1 cellular context compared by ENCODE assay signal in the genomic region with DNA sequence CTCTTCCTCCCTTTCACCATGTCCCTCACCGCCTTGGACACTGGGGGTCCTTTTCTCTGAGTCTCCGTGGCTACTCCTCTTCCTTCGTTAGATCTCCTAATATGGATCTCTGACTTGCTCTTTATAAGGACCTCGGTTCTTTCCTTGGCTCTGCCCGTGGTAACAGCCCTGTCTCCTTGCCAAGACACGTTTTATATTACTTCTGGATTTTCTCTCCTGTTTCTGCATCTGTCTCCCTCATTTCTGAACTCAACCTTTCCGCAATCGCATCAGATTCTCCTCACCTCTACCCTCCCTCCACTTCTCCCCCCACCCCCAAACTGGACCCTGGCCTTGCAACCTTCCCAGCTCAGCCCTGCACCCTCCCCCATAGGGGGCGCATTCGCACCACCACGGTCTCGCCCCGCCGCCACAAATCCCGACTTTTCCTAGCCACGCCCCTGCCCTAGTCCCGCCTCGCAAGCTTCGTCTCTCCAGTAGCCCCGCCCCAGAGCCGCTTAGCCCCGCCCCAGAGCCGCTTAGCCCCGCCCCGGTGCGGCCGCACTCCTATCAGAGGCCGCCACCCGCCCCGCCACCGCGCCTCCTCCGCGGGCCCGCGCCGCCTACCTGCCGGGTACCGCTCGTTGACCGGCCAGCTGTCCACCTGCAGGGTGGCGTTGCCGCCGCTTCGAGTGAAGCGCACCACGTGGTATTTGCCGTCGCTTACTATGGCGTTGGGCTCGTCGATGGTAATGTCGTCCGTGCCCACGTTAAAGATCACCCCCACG.
A peak's percentile ranks its signal among the peaks of the same experiment; 100 is the strongest.
TF ChIP-seq lines count a peak whose summit lies in the region.

No MANE protein-coding gene starts in this region.

TF ChIP-seq in K562, 482 proteins besides CTCF, POLR2A, EP300 and RAD21 (continued from another document and continues in another):
- TF ChIP-seq, protein P1, sequence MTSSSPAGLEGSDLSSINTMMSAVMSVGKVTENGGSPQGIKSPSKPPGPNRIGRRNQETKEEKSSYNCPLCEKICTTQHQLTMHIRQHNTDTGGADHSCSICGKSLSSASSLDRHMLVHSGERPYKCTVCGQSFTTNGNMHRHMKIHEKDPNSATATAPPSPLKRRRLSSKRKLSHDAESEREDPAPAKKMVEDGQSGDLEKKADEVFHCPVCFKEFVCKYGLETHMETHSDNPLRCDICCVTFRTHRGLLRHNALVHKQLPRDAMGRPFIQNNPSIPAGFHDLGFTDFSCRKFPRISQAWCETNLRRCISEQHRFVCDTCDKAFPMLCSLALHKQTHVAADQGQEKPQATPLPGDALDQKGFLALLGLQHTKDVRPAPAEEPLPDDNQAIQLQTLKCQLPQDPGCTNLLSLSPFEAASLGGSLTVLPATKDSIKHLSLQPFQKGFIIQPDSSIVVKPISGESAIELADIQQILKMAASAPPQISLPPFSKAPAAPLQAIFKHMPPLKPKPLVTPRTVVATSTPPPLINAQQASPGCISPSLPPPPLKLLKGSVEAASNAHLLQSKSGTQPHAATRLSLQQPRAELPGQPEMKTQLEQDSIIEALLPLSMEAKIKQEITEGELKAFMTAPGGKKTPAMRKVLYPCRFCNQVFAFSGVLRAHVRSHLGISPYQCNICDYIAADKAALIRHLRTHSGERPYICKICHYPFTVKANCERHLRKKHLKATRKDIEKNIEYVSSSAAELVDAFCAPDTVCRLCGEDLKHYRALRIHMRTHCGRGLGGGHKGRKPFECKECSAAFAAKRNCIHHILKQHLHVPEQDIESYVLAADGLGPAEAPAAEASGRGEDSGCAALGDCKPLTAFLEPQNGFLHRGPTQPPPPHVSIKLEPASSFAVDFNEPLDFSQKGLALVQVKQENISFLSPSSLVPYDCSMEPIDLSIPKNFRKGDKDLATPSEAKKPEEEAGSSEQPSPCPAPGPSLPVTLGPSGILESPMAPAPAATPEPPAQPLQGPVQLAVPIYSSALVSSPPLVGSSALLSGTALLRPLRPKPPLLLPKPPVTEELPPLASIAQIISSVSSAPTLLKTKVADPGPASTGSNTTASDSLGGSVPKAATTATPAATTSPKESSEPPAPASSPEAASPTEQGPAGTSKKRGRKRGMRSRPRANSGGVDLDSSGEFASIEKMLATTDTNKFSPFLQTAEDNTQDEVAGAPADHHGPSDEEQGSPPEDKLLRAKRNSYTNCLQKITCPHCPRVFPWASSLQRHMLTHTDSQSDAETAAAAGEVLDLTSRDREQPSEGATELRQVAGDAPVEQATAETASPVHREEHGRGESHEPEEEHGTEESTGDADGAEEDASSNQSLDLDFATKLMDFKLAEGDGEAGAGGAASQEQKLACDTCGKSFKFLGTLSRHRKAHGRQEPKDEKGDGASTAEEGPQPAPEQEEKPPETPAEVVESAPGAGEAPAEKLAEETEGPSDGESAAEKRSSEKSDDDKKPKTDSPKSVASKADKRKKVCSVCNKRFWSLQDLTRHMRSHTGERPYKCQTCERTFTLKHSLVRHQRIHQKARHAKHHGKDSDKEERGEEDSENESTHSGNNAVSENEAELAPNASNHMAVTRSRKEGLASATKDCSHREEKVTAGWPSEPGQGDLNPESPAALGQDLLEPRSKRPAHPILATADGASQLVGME (CRISPR knock-in tag; IDR thresholded peaks at IDR 0.05): no peak
- TF ChIP-seq BCOR (IDR thresholded peaks at IDR 0.05): no peak
- no peak for TF ChIP-seq ZNF354B (CRISPR knock-in tag; IDR thresholded peaks at IDR 0.05)
- TF ChIP-seq, protein P2, sequence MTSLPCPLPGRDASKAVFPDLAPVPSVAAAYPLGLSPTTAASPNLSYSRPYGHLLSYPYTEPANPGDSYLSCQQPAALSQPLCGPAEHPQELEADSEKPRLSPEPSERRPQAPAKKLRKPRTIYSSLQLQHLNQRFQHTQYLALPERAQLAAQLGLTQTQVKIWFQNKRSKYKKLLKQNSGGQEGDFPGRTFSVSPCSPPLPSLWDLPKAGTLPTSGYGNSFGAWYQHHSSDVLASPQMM (CRISPR knock-in tag; IDR thresholded peaks at IDR 0.05): no peak
- TF ChIP-seq NELFE (IDR thresholded peaks at IDR 0.05; ENCODE audit: insufficient read depth, insufficient read length): no peak
- no peak for TF ChIP-seq MIER1 (IDR thresholded peaks at IDR 0.05; ENCODE audit: low read depth)
- TF ChIP-seq, protein P3, sequence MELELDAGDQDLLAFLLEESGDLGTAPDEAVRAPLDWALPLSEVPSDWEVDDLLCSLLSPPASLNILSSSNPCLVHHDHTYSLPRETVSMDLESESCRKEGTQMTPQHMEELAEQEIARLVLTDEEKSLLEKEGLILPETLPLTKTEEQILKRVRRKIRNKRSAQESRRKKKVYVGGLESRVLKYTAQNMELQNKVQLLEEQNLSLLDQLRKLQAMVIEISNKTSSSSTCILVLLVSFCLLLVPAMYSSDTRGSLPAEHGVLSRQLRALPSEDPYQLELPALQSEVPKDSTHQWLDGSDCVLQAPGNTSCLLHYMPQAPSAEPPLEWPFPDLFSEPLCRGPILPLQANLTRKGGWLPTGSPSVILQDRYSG (tag; conservative IDR thresholded peaks at IDR 0.05; ENCODE audit: low read depth): no peak
- 0 out of 2 replicates have a peak, but pooled peaks have one; percentile 30 for TF ChIP-seq CREM (IDR thresholded peaks at IDR 0.05; ENCODE audit: low read depth)
- TF ChIP-seq, protein P4, sequence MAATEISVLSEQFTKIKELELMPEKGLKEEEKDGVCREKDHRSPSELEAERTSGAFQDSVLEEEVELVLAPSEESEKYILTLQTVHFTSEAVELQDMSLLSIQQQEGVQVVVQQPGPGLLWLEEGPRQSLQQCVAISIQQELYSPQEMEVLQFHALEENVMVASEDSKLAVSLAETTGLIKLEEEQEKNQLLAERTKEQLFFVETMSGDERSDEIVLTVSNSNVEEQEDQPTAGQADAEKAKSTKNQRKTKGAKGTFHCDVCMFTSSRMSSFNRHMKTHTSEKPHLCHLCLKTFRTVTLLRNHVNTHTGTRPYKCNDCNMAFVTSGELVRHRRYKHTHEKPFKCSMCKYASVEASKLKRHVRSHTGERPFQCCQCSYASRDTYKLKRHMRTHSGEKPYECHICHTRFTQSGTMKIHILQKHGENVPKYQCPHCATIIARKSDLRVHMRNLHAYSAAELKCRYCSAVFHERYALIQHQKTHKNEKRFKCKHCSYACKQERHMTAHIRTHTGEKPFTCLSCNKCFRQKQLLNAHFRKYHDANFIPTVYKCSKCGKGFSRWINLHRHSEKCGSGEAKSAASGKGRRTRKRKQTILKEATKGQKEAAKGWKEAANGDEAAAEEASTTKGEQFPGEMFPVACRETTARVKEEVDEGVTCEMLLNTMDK (IDR thresholded peaks at IDR 0.05; ENCODE audit: borderline replicate concordance, insufficient read depth, low read depth, low read length, poor library complexity, severe bottlenecking): peak; percentile 93
- TF ChIP-seq, protein P5, sequence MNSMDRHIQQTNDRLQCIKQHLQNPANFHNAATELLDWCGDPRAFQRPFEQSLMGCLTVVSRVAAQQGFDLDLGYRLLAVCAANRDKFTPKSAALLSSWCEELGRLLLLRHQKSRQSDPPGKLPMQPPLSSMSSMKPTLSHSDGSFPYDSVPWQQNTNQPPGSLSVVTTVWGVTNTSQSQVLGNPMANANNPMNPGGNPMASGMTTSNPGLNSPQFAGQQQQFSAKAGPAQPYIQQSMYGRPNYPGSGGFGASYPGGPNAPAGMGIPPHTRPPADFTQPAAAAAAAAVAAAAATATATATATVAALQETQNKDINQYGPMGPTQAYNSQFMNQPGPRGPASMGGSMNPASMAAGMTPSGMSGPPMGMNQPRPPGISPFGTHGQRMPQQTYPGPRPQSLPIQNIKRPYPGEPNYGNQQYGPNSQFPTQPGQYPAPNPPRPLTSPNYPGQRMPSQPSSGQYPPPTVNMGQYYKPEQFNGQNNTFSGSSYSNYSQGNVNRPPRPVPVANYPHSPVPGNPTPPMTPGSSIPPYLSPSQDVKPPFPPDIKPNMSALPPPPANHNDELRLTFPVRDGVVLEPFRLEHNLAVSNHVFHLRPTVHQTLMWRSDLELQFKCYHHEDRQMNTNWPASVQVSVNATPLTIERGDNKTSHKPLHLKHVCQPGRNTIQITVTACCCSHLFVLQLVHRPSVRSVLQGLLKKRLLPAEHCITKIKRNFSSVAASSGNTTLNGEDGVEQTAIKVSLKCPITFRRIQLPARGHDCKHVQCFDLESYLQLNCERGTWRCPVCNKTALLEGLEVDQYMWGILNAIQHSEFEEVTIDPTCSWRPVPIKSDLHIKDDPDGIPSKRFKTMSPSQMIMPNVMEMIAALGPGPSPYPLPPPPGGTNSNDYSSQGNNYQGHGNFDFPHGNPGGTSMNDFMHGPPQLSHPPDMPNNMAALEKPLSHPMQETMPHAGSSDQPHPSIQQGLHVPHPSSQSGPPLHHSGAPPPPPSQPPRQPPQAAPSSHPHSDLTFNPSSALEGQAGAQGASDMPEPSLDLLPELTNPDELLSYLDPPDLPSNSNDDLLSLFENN (IDR thresholded peaks at IDR 0.05; ENCODE audit: low read depth in 2 of 2, low read length in 2 of 2): no peak
- no peak for TF ChIP-seq PHTF2 (CRISPR knock-in tag; IDR thresholded peaks at IDR 0.05)
- no peak for TF ChIP-seq ZNF695 (CRISPR knock-in tag; IDR thresholded peaks at IDR 0.05)
- TF ChIP-seq, protein P6, sequence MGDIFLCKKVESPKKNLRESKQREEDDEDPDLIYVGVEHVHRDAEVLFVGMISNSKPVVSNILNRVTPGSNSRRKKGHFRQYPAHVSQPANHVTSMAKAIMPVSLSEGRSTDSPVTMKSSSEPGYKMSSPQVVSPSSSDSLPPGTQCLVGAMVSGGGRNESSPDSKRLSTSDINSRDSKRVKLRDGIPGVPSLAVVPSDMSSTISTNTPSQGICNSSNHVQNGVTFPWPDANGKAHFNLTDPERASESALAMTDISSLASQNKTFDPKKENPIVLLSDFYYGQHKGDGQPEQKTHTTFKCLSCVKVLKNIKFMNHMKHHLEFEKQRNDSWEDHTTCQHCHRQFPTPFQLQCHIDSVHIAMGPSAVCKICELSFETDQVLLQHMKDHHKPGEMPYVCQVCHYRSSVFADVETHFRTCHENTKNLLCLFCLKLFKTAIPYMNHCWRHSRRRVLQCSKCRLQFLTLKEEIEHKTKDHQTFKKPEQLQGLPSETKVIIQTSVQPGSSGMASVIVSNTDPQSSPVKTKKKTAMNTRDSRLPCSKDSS (IDR thresholded peaks at IDR 0.05; ENCODE audit: low read depth, partially characterized antibody): no peak
- no peak for TF ChIP-seq NR2C1 (IDR thresholded peaks at IDR 0.05)
- TF ChIP-seq NR2C1 (tag; IDR thresholded peaks at IDR 0.05): no peak
- TF ChIP-seq SREBF1 (IDR thresholded peaks at IDR 0.05; ENCODE audit: borderline replicate concordance, low read depth, low read length): no peak
- TF ChIP-seq RBFOX2 (IDR thresholded peaks at IDR 0.05; ENCODE audit: low read depth, low read length): no peak
- TF ChIP-seq MBD2 (IDR thresholded peaks at IDR 0.05; ENCODE audit: borderline replicate concordance, low read depth): no peak
- TF ChIP-seq TEAD2 (tag; IDR thresholded peaks at IDR 0.05): no peak
- TF ChIP-seq, protein P7, sequence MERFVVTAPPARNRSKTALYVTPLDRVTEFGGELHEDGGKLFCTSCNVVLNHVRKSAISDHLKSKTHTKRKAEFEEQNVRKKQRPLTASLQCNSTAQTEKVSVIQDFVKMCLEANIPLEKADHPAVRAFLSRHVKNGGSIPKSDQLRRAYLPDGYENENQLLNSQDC (CRISPR knock-in tag; IDR thresholded peaks at IDR 0.05): no peak
- no peak for TF ChIP-seq ETV1 (tag; conservative IDR thresholded peaks at IDR 0.05; ENCODE audit: low read depth)
- no peak for TF ChIP-seq EWSR1 (IDR thresholded peaks at IDR 0.05; ENCODE audit: borderline replicate concordance, low read depth, partially characterized antibody)
- no peak for TF ChIP-seq ZNF253 (CRISPR knock-in tag; conservative IDR thresholded peaks at IDR 0.05)
- no peak for TF ChIP-seq TAF9B (IDR thresholded peaks at IDR 0.05; ENCODE audit: partially characterized antibody)
- TF ChIP-seq HNRNPL (IDR thresholded peaks at IDR 0.05; ENCODE audit: low read depth, low read length): no peak
- TF ChIP-seq, protein P8, sequence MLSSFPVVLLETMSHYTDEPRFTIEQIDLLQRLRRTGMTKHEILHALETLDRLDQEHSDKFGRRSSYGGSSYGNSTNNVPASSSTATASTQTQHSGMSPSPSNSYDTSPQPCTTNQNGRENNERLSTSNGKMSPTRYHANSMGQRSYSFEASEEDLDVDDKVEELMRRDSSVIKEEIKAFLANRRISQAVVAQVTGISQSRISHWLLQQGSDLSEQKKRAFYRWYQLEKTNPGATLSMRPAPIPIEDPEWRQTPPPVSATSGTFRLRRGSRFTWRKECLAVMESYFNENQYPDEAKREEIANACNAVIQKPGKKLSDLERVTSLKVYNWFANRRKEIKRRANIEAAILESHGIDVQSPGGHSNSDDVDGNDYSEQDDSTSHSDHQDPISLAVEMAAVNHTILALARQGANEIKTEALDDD (IDR thresholded peaks at IDR 0.05): no peak
- TF ChIP-seq, protein P9, sequence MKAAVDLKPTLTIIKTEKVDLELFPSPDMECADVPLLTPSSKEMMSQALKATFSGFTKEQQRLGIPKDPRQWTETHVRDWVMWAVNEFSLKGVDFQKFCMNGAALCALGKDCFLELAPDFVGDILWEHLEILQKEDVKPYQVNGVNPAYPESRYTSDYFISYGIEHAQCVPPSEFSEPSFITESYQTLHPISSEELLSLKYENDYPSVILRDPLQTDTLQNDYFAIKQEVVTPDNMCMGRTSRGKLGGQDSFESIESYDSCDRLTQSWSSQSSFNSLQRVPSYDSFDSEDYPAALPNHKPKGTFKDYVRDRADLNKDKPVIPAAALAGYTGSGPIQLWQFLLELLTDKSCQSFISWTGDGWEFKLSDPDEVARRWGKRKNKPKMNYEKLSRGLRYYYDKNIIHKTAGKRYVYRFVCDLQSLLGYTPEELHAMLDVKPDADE (conservative IDR thresholded peaks at IDR 0.05; ENCODE audit: control insufficient read depth, low read depth, low read length): no peak
- TF ChIP-seq ZNF699 (CRISPR knock-in tag; IDR thresholded peaks at IDR 0.05; ENCODE audit: insufficient replicate concordance): no peak
- TF ChIP-seq ZNF175 (CRISPR knock-in tag; IDR thresholded peaks at IDR 0.05; ENCODE audit: low read depth): no peak
- 0 out of 2 replicates have a peak, but pooled peaks have one; percentile 49 for TF ChIP-seq NBN (IDR thresholded peaks at IDR 0.05; ENCODE audit: low read depth)
- TF ChIP-seq EP400 (IDR thresholded peaks at IDR 0.05): no peak
- no peak for TF ChIP-seq ZNF75A (CRISPR knock-in tag; IDR thresholded peaks at IDR 0.05)
- TF ChIP-seq ESRRA (IDR thresholded peaks at IDR 0.05; ENCODE audit: borderline replicate concordance, low read depth): no peak
- TF ChIP-seq, protein P10, sequence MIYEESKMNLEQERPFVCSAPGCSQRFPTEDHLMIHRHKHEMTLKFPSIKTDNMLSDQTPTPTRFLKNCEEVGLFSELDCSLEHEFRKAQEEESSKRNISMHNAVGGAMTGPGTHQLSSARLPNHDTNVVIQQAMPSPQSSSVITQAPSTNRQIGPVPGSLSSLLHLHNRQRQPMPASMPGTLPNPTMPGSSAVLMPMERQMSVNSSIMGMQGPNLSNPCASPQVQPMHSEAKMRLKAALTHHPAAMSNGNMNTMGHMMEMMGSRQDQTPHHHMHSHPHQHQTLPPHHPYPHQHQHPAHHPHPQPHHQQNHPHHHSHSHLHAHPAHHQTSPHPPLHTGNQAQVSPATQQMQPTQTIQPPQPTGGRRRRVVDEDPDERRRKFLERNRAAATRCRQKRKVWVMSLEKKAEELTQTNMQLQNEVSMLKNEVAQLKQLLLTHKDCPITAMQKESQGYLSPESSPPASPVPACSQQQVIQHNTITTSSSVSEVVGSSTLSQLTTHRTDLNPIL (CRISPR knock-in tag; IDR thresholded peaks at IDR 0.05): no peak
- no peak for TF ChIP-seq RBM22 (IDR thresholded peaks at IDR 0.05; ENCODE audit: low read depth, low read length, poor library complexity, severe bottlenecking)
- no peak for TF ChIP-seq WHSC1 (IDR thresholded peaks at IDR 0.05; ENCODE audit: low read length)
- no peak for TF ChIP-seq POLR2AphosphoS5 (IDR thresholded peaks at IDR 0.05; ENCODE audit: control insufficient read depth, insufficient read depth, low read depth, low read length)
